In genomic region chr1:56099766-56100165, GRCh38 we compare ENCODE assay signal across 29 cellular contexts.
"Had no signal": no experiment of that assay in that cellular context is flagged by ENCODE, and none has a peak within 500 bp of the region (broad histone marks: within the 10 kb centered on the region; RNA-seq: fewer than 3 reads in every experiment).

No MANE protein-coding gene starts in this region.

- H3K4me3 ChIP-seq: body of pancreas, cardiac muscle cell, gastroesophageal sphincter, ovary, prostate gland, spleen, thoracic aorta, upper lobe of left lung had no signal

- H3K27ac ChIP-seq: body of pancreas, cardiac muscle cell, epithelial cell of prostate, gastroesophageal sphincter, ovary, prostate gland, spleen, thoracic aorta, upper lobe of left lung had no signal

- H3K4me1 Mint-ChIP-seq: activated naive CD8-positive, alpha-beta T cell treated with anti-CD3 and anti-CD28 coated beads, Interleukin-2, amount 10 ng/mL, durations not matched to agents 7 days and 5 days; activated T-helper 17 cell treated with anti-CD3 and anti-CD28 coated beads, Interleukin-2, amount 50 U/mL, for 72 hours; endodermal cell; WTC11 had no signal

- H3K9me3 ChIP-seq: body of pancreas, ovary, prostate gland had no signal

- H3K27me3 ChIP-seq: body of pancreas, cardiac muscle cell, gastroesophageal sphincter, ovary, spleen, upper lobe of left lung had no signal

- H3K27ac Mint-ChIP-seq: activated naive CD8-positive, alpha-beta T cell treated with anti-CD3 and anti-CD28 coated beads, Interleukin-2, amount 10 ng/mL, durations not matched to agents 7 days and 5 days; activated T-cell treated with anti-CD3 and anti-CD28 coated beads, Interleukin-2, amount 50 U/mL, for 24 hours; activated T-helper 17 cell treated with anti-CD3 and anti-CD28 coated beads, Interleukin-2, amount 50 U/mL, for 72 hours; endodermal cell; natural killer cell treated with Interleukin-12 subunit alpha and Interleukin-12 subunit beta and Interleukin-15 and Interleukin-18, amount 100 ng/mL, for 72 hours; WTC11 had no signal

- H3K27me3 Mint-ChIP-seq: activated naive CD8-positive, alpha-beta T cell treated with anti-CD3 and anti-CD28 coated beads, Interleukin-2, amount 10 ng/mL, durations not matched to agents 7 days and 5 days; activated T-cell treated with anti-CD3 and anti-CD28 coated beads, Interleukin-2, amount 50 U/mL, for 24 hours; natural killer cell treated with Interleukin-12 subunit alpha and Interleukin-12 subunit beta and Interleukin-15 and Interleukin-18, amount 100 ng/mL, for 72 hours had no signal

- H3K36me3 Mint-ChIP-seq: activated naive CD8-positive, alpha-beta T cell treated with anti-CD3 and anti-CD28 coated beads, Interleukin-2, amount 10 ng/mL, durations not matched to agents 7 days and 5 days had no signal

- H3K36me3 ChIP-seq: cardiac muscle cell, gastroesophageal sphincter, ovary, prostate gland, spleen, thoracic aorta, upper lobe of left lung had no signal

- H3K4me1 ChIP-seq: body of pancreas, gastroesophageal sphincter, prostate gland, spleen, upper lobe of left lung had no signal

- DNase-seq: activated CD4-positive, alpha-beta T cell treated with anti-CD3 and anti-CD28 coated beads, Interleukin-2, amount 50 U/mL, for 4 hours; activated CD8-positive, alpha-beta memory T cell treated with anti-CD3 and anti-CD28 coated beads for 24 hours; activated CD8-positive, alpha-beta memory T cell treated with anti-CD3 and anti-CD28 coated beads, Interleukin-2, amount 50 U/mL, for 4 hours; activated naive CD4-positive, alpha-beta T cell treated with Interleukin-2 at 50 U/mL for 16 hours; activated naive CD8-positive, alpha-beta T cell treated with anti-CD3 and anti-CD28 coated beads, Interleukin-2, amount 10 ng/mL, durations not matched to agents 7 days and 5 days; activated T-cell treated with anti-CD3 and anti-CD28 coated beads, Interleukin-2, amount 50 U/mL, for 24 hours; anterior cingulate cortex; body of pancreas; cortex of kidney; endodermal cell; head of caudate nucleus; hypothalamus; left ventricle myocardium superior; mammary epithelial cell; midbrain; ovary; spleen; stimulated activated CD4-positive, alpha-beta T cell treated with anti-CD3 and anti-CD28 coated beads, Interleukin-4, amount 100 ng/mL, for 1 hour; stimulated activated naive CD4-positive, alpha-beta T cell treated with Interleukin-2 at 50 U/mL for 16 hours; T-helper 9 cell; upper lobe of left lung had no signal

- H3K4me3 Mint-ChIP-seq: activated naive CD8-positive, alpha-beta T cell treated with anti-CD3 and anti-CD28 coated beads, Interleukin-2, amount 10 ng/mL, durations not matched to agents 7 days and 5 days; activated T-cell treated with anti-CD3 and anti-CD28 coated beads, Interleukin-2, amount 50 U/mL, for 24 hours; activated T-helper 17 cell treated with anti-CD3 and anti-CD28 coated beads, Interleukin-2, amount 50 U/mL, for 72 hours; endodermal cell; natural killer cell treated with Interleukin-12 subunit alpha and Interleukin-12 subunit beta and Interleukin-15 and Interleukin-18, amount 100 ng/mL, for 72 hours; WTC11 had no signal
